Comparison of ENCODE assay signal across 9 cellular contexts in genomic region chr6:41778895-41779294, GRCh38. TPM values are rescaled to one million over a fixed set of nuclear protein-coding genes. Genes with fewer than 3 reads are reported as not detected.
A peak's percentile ranks its signal among the peaks of the same experiment; 100 is the strongest.
DNase-seq lines count a peak whose midpoint lies in the region; ATAC-seq and TF ChIP-seq lines count a peak whose summit lies in the region.
"Had no signal": no experiment of that assay in that cellular context is flagged by ENCODE, and none has a peak within 500 bp of the region (broad histone marks: within the 10 kb centered on the region; RNA-seq: fewer than 3 reads in every experiment).

No MANE protein-coding gene starts in this region.

- H3K4me3 ChIP-seq in SU-DHL-6 (ENCODE audit: insufficient read depth, low read length, poor library complexity, severe bottlenecking): peak overlapping the region; percentile 80
- peak overlapping the region; percentile 78 for H3K4me3 ChIP-seq in fibroblast of villous mesenchyme (ENCODE audit: low read depth, low read length)
- peak overlapping the region in 3 of 4 donors; percentile 57 to 79 (median 77) for H3K4me3 ChIP-seq in sigmoid colon
- no peak overlapping the region for H3K4me3 ChIP-seq in body of pancreas

- H3K27me3 ChIP-seq in SU-DHL-6 (ENCODE audit: low read length): no peaks in the 10 kb centered on the region
- H3K27me3 ChIP-seq in sigmoid colon: no peaks in the 10 kb centered on the region
- no peaks in the 10 kb centered on the region for H3K27me3 ChIP-seq in body of pancreas

- TF ChIP-seq CTCF in GM13977 (IDR thresholded peaks at IDR 0.05; ENCODE audit: extremely low read depth, insufficient read depth, missing control alignments) (no peak), SU-DHL-6 (IDR thresholded peaks at IDR 0.05; ENCODE audit: insufficient read depth, low read length, poor library complexity, severe bottlenecking) (no peak), fibroblast of villous mesenchyme (IDR thresholded peaks at IDR 0.05; ENCODE audit: insufficient read depth, low read depth, low read length) (no peak), sigmoid colon (IDR thresholded peaks at IDR 0.05) (no peak), body of pancreas (IDR thresholded peaks at IDR 0.05) (no peak)

- no peaks in the 10 kb centered on the region for H4K20me1 ChIP-seq in SU-DHL-6 (ENCODE audit: low read depth, low read length)

- H3K9me3 ChIP-seq in SU-DHL-6 (ENCODE audit: insufficient read depth, low read length) (no peaks in the 10 kb centered on the region), sigmoid colon (no peaks in the 10 kb centered on the region), body of pancreas (no peaks in the 10 kb centered on the region)

- in situ Hi-C loops in GM13977 (cut with MboI; ENCODE audit: low pct_unique_long_range_greater_than_20kb, low sequenced_read_pairs, unreplicated experiment): no loop called here

- no peak for TF ChIP-seq EP300 in sigmoid colon (IDR thresholded peaks at IDR 0.05)

- peak overlapping the region; percentile 18 for H2AFZ ChIP-seq in SU-DHL-6 (ENCODE audit: low read depth, low read length, severe bottlenecking)

- TF ChIP-seq POLR2A in sigmoid colon (IDR thresholded peaks at IDR 0.05): no peak
- TF ChIP-seq POLR2A in body of pancreas (IDR thresholded peaks at IDR 0.05): no peak

- H3K4me2 ChIP-seq in SU-DHL-6 (ENCODE audit: low read depth, low read length, poor library complexity, severe bottlenecking): peak overlapping the region; percentile 86

- H3K27ac ChIP-seq in SU-DHL-6 (ENCODE audit: low read depth, low read length) (no peak overlapping the region), sigmoid colon (peak overlapping the region in 1 of 4 donors; percentile 89), body of pancreas (no peak overlapping the region)

- H3K4me1 ChIP-seq in sigmoid colon (peaks cover 0 to 30% (median 22%) of the 10 kb centered on the region in 4 donors), body of pancreas (peaks cover 35% of the 10 kb centered on the region)

- no peak for ATAC-seq in HG02884 (IDR thresholded peaks at IDR 0.05; ENCODE audit: unreplicated experiment)
- ATAC-seq in GM18861 (IDR thresholded peaks at IDR 0.05; ENCODE audit: unreplicated experiment): no peak
- ATAC-seq in GM19395 (IDR thresholded peaks at IDR 0.05; ENCODE audit: unreplicated experiment): no peak
- ATAC-seq in body of pancreas: no peak

- no peaks in the 10 kb centered on the region for H3K79me2 ChIP-seq in SU-DHL-6 (ENCODE audit: insufficient read depth, low read length)

- WGBS in sigmoid colon, 2 donors: 36 to 66% methylated on average over 6 of the region's 6 CpGs
- 12 to 21% methylated on average over 6 of the region's 6 CpGs for WGBS in body of pancreas, 2 donors

- peaks cover 18% of the 10 kb centered on the region for H3F3A ChIP-seq in SU-DHL-6 (ENCODE audit: insufficient read depth)

- intact Hi-C loops in sigmoid colon (cut with DNase I) (loop anchor here (2.0 to 5.0 kb wide), 2 partner anchors 44 to 177 kb away; partner anchors contain the start of gene TFEB), body of pancreas (cut with DNase I) (loop anchor here (5.0 kb wide), 1 partner anchor 253 kb away; no protein-coding TSS in a partner anchor)

- H3K9me2 ChIP-seq in SU-DHL-6 (replicated peaks; ENCODE audit: insufficient read depth, low read length): no peaks in the 10 kb centered on the region

- peak; percentile 9 for DNase-seq in GM13977 (ENCODE audit: low spot score)
- DNase-seq in fibroblast of villous mesenchyme (ENCODE audit: low read depth): no peak
- DNase-seq in sigmoid colon: no peak
- DNase-seq in body of pancreas: no peak
- DNase-seq: effector CD8-positive, alpha-beta T cell had no signal

- H3K36me3 ChIP-seq in SU-DHL-6 (ENCODE audit: low read length) (no peaks in the 10 kb centered on the region), sigmoid colon (peaks cover 12 to 39% (median 17%) of the 10 kb centered on the region in 4 donors), body of pancreas (replicated peaks in 1 of 2; ENCODE audit: insufficient read depth in 1 of 2, low read depth in 2 of 2) (peaks cover 0 to 3% of the 10 kb centered on the region in 2 donors)

- peak overlapping the region; percentile 68 for H3K9ac ChIP-seq in SU-DHL-6 (ENCODE audit: low read length)

RNA-seq across cellular contexts. Expression of gene FRS3, which starts 0.8 kb away (rescaled TPM):
- total RNA-seq in fibroblast of villous mesenchyme (1.3 TPM in 2 replicates), sigmoid colon (1 to 10 TPM; 4.1 to 4.9 (median 4.7) TPM), body of pancreas (1 to 10 TPM; 2.6 to 5.3 TPM)
- polyA plus RNA-seq in sigmoid colon: 1 to 10 TPM; 1.6 to 4.8 (median 3.3) TPM

RNA-seq across cellular contexts. Expression of gene PRICKLE4, which starts 1.7 kb away (rescaled TPM):
- total RNA-seq in fibroblast of villous mesenchyme: 0.64 and 0.86 TPM in 2 replicates
- 10 to 100 TPM in 1 of 4 donors, 1 to 10 TPM in 3; 2.0 to 13.8 (median 4.4) TPM for total RNA-seq in sigmoid colon
- polyA plus RNA-seq in sigmoid colon: 1 to 10 TPM in 1 of 3 donors, not detected in 2; 1.5 TPM
- 10 to 100 TPM in 1 of 2 donors, 1 to 10 TPM in 1; 4.4 to 16.8 TPM for total RNA-seq in body of pancreas

RNA-seq across cellular contexts. Expression of gene TOMM6, which starts 8.6 kb away (rescaled TPM):
- total RNA-seq in fibroblast of villous mesenchyme (67.3 and 70.0 TPM in 2 replicates), sigmoid colon (100 to 1,000 TPM; 116 to 154 (median 151) TPM), body of pancreas (100 to 1,000 TPM in 1 of 2 donors, 10 to 100 TPM in 1; 83.5 to 127 TPM)
- polyA plus RNA-seq in sigmoid colon: 100 to 1,000 TPM; 209 to 309 (median 254) TPM

RNA-seq across cellular contexts. Expression of gene PGC, which starts 31.7 kb away (rescaled TPM):
- total RNA-seq in fibroblast of villous mesenchyme: not detected in 2 replicates
- not detected for total RNA-seq in sigmoid colon
- polyA plus RNA-seq in sigmoid colon: 10 to 100 TPM in 1 of 3 donors, 1 to 10 TPM in 1, under 1 TPM in 1; 0.07 to 12.6 (median 9.2) TPM
- total RNA-seq in body of pancreas: 10 to 100 TPM; 48.8 to 91.1 TPM

RNA-seq across cellular contexts. Expression of gene TFEB, which starts 43.5 kb away (rescaled TPM):
- total RNA-seq in fibroblast of villous mesenchyme: 3.0 and 5.2 TPM in 2 replicates
- 10 to 100 TPM; 21.0 to 28.5 (median 24.2) TPM for total RNA-seq in sigmoid colon
- polyA plus RNA-seq in sigmoid colon: 10 to 100 TPM; 28.2 to 40.9 (median 34.0) TPM
- total RNA-seq in body of pancreas: 10 to 100 TPM in 1 of 2 donors, 1 to 10 TPM in 1; 4.9 to 10.1 TPM

Comparison
In these comparisons a context has a peak if more than half of its experiments do, and no peak if none do; other contexts are left out.
1. H3K4me3 ChIP-seq: peak in SU-DHL-6 (single experiment), fibroblast of villous mesenchyme (single experiment) and sigmoid colon (3 of 4); none in body of pancreas (0 of 2).